In the genomic region with DNA sequence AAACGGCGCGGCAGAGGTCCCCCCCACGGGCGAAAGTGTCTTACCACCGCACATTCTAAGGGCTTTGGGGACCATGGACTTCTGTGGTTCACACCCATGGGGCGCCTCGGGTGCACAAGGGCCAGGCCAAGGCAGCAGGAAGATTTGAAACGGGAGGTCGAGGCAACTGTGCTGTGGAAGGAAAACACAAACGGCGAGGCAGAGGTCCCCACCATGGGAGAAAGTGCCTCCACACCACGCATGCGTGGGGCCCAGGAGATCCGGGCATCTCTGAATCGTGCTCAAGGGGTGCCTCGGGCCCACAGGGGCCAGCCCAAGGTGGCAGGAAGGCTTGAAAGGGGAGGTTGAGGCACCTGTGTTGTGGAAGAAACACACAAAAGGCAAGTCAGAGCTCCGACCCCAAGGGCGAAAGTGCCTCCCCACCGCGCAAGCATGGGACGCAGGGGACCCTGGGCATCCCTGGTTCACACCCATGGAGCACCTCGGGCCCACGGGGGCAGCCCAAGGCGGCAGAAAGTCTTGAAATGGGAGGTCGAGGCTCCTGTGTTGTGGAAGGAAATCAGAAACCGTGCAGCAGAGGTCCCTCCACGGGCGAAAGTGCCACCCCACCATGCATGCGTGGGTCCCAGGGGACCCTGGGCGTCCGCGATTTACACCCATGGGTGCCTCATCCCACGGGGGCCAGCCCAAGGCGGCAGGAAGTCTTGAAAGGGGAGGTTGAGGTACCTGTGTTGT, we compare ENCODE assay signal across 17 cellular contexts.
DNase-seq lines count a peak whose midpoint lies in the region; ATAC-seq and TF ChIP-seq lines count a peak whose summit lies in the region.
"Had no signal": no experiment of that assay in that cellular context is flagged by ENCODE, and none has a peak within 500 bp of the region (broad histone marks: within the 10 kb centered on the region; RNA-seq: fewer than 3 reads in every experiment).

No MANE protein-coding gene starts in this region.

- H3K36me3 ChIP-seq in esophagus muscularis mucosa = no peaks in the 10 kb centered on the region

- no peaks in the 10 kb centered on the region for H3K4me1 ChIP-seq in esophagus muscularis mucosa

- no peak overlapping the region for H3K27ac Mint-ChIP-seq in type B pancreatic cell
- H3K27ac Mint-ChIP-seq: activated naive CD4-positive, alpha-beta T cell treated with anti-CD3 and anti-CD28 coated beads, Interleukin-2, amount 50 U/mL, for 24 hours; nephron progenitor cell had no signal

- peak; percentile 58 for DNase-seq in activated effector memory CD4-positive, alpha-beta T cell treated with anti-CD3 and anti-CD28 coated beads, Interleukin-2, amount 50 U/mL, for 16 hours
- DNase-seq in activated effector memory CD4-positive, alpha-beta T cell treated with Interleukin-2 at 50 U/mL for 16 hours = no peak
- DNase-seq in esophagus muscularis mucosa (ENCODE audit: extremely low spot score) (peak; percentile 86), mesenteric fat pad (ENCODE audit: low spot score) (peak; percentile 81), type B pancreatic cell (ENCODE audit: extremely low spot score, unreplicated experiment) (peak; percentile 65), amniotic stem cell (lab: John Stamatoyannopoulos, UW) (no peak)
- DNase-seq: DND-41, GM23248, NCI-H1417, NCI-H446 treated with DMSO at 0.1 percent for 48 hours, nephron progenitor cell, OCI-M1 had no signal

- no peak overlapping the region for H3K27ac ChIP-seq in esophagus muscularis mucosa (replicated peaks in 1 of 4)
- H3K27ac ChIP-seq: GM23248 had no signal

- H3K4me3 Mint-ChIP-seq in type B pancreatic cell = no peak overlapping the region
- H3K4me3 Mint-ChIP-seq: activated naive CD4-positive, alpha-beta T cell treated with anti-CD3 and anti-CD28 coated beads, Interleukin-2, amount 50 U/mL, for 24 hours; nephron progenitor cell had no signal

- TF ChIP-seq CTCF in esophagus muscularis mucosa (IDR thresholded peaks at IDR 0.05) (no peak), type B pancreatic cell (conservative IDR thresholded peaks at IDR 0.05) (no peak)

- WGBS in esophagus muscularis mucosa = 71% methylated on average over 33 of the region's 35 CpGs

- H3K4me1 Mint-ChIP-seq in type B pancreatic cell (ENCODE audit: unreplicated experiment) = no peaks in the 10 kb centered on the region
- H3K4me1 Mint-ChIP-seq: activated naive CD4-positive, alpha-beta T cell treated with anti-CD3 and anti-CD28 coated beads, Interleukin-2, amount 50 U/mL, for 24 hours; CD4-positive, alpha-beta memory T cell; nephron progenitor cell had no signal

- H3K9me3 Mint-ChIP-seq in type B pancreatic cell = no peaks in the 10 kb centered on the region

- peaks cover 0 to 77% (median 32%) of the 10 kb centered on the region in 4 donors for H3K9me3 ChIP-seq in esophagus muscularis mucosa
- H3K9me3 ChIP-seq: SK-N-SH had no signal

- peaks cover 0 to 75% (median 0%) of the 10 kb centered on the region in 4 donors for H3K27me3 ChIP-seq in esophagus muscularis mucosa

- intact Hi-C loops in esophagus muscularis mucosa (cut with DNase I) = no loop called here

- no peaks in the 10 kb centered on the region for H3K36me3 Mint-ChIP-seq in type B pancreatic cell
- H3K36me3 Mint-ChIP-seq: activated naive CD4-positive, alpha-beta T cell treated with anti-CD3 and anti-CD28 coated beads, Interleukin-2, amount 50 U/mL, for 24 hours; CD4-positive, alpha-beta memory T cell had no signal

- no peak for TF ChIP-seq EP300 in esophagus muscularis mucosa (IDR thresholded peaks at IDR 0.05)

- no peak overlapping the region for H3K4me3 ChIP-seq in esophagus muscularis mucosa
- H3K4me3 ChIP-seq: GM23248 had no signal

- ATAC-seq in HG02759 (IDR thresholded peaks at IDR 0.05; ENCODE audit: unreplicated experiment) (no peak), HG03196 (IDR thresholded peaks at IDR 0.05; ENCODE audit: unreplicated experiment) (no peak)

- H3K27me3 Mint-ChIP-seq in type B pancreatic cell = no peaks in the 10 kb centered on the region
- H3K27me3 Mint-ChIP-seq: CD4-positive, alpha-beta memory T cell had no signal

- no peak for TF ChIP-seq POLR2A in esophagus muscularis mucosa (IDR thresholded peaks at IDR 0.05; ENCODE audit: low read depth)

Comparison
In these comparisons a context has a peak if more than half of its experiments do, and no peak if none do; other contexts are left out.
1. DNase-seq: peak in activated effector memory CD4-positive, alpha-beta T cell treated with anti-CD3 and anti-CD28 coated beads, Interleukin-2, amount 50 U/mL, for 16 hours (single experiment), esophagus muscularis mucosa (single experiment), mesenteric fat pad (single experiment) and type B pancreatic cell (single experiment); none in activated effector memory CD4-positive, alpha-beta T cell treated with Interleukin-2 at 50 U/mL for 16 hours (single experiment) and amniotic stem cell (single experiment).